Comparison of ENCODE assay signal across 30 cellular contexts in the genomic region with DNA sequence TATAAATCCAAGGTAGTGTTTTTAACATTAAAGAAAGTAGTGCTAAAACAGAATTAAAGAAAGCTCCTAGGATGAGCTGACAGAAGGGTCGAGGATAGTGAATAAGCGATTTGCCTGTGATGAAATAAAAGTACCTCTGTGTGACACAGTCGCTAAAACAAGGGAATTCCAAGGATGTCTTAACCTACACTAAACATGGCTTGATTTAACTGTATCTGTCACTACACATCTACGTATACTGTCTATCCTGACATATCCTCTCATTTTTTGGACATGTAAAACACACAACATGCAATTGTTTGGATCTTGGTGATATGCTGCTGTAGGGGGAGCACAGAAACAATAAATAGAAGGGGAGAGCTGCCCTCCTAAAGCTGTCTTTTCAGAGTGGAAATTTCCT.
"Had no signal": no experiment of that assay in that cellular context is flagged by ENCODE, and none has a peak within 500 bp of the region (broad histone marks: within the 10 kb centered on the region; RNA-seq: fewer than 3 reads in every experiment).

No MANE protein-coding gene starts in this region.

- H3K27ac ChIP-seq: adrenal gland, body of pancreas, esophagus muscularis mucosa, foreskin keratinocyte, gastrocnemius medialis, heart left ventricle had no signal

- H3K9me3 Mint-ChIP-seq: activated CD4-positive, alpha-beta memory T cell treated with anti-CD3 and anti-CD28 coated beads, Interleukin-2, amount 10 ng/mL, durations not matched to agents 7 days and 5 days; activated CD4-positive, alpha-beta T cell treated with anti-CD3 and anti-CD28 coated beads, Interleukin-2, amount 10 ng/mL, durations not matched to agents 7 days and 5 days; activated naive CD8-positive, alpha-beta T cell treated with anti-CD3 and anti-CD28 coated beads for 36 hours; activated naive CD8-positive, alpha-beta T cell treated with anti-CD3 and anti-CD28 coated beads, Interleukin-2, amount 50 U/mL, for 24 hours had no signal

- H3K36me3 ChIP-seq: adrenal gland, esophagus muscularis mucosa, gastrocnemius medialis, heart left ventricle had no signal

- H3K9me3 ChIP-seq: adrenal gland, body of pancreas, esophagus muscularis mucosa, gastrocnemius medialis, heart left ventricle had no signal

- H3K27me3 Mint-ChIP-seq: activated CD4-positive, alpha-beta memory T cell treated with anti-CD3 and anti-CD28 coated beads, Interleukin-2, amount 10 ng/mL, durations not matched to agents 7 days and 5 days; activated CD4-positive, alpha-beta T cell treated with anti-CD3 and anti-CD28 coated beads, Interleukin-2, amount 10 ng/mL, durations not matched to agents 7 days and 5 days; activated naive CD4-positive, alpha-beta T cell treated with anti-CD3 and anti-CD28 coated beads, Interleukin-2, amount 50 U/mL, for 24 hours; activated naive CD8-positive, alpha-beta T cell treated with anti-CD3 and anti-CD28 coated beads for 36 hours; activated naive CD8-positive, alpha-beta T cell treated with anti-CD3 and anti-CD28 coated beads, Interleukin-2, amount 50 U/mL, for 24 hours; activated T-cell treated with anti-CD3 and anti-CD28 coated beads, Interleukin-2, amount 50 U/mL, for 24 hours; effector memory CD8-positive, alpha-beta T cell had no signal

- H3K27ac Mint-ChIP-seq: activated CD4-positive, alpha-beta memory T cell treated with anti-CD3 and anti-CD28 coated beads, Interleukin-2, amount 10 ng/mL, durations not matched to agents 7 days and 5 days; activated CD4-positive, alpha-beta T cell treated with anti-CD3 and anti-CD28 coated beads, Interleukin-2, amount 10 ng/mL, durations not matched to agents 7 days and 5 days; activated naive CD4-positive, alpha-beta T cell treated with anti-CD3 and anti-CD28 coated beads, Interleukin-2, amount 50 U/mL, for 24 hours; activated naive CD8-positive, alpha-beta T cell treated with anti-CD3 and anti-CD28 coated beads for 36 hours; activated naive CD8-positive, alpha-beta T cell treated with anti-CD3 and anti-CD28 coated beads, Interleukin-2, amount 50 U/mL, for 24 hours; activated T-cell treated with anti-CD3 and anti-CD28 coated beads, Interleukin-2, amount 50 U/mL, for 24 hours; activated T-cell treated with anti-CD3 and anti-CD28 coated beads, Interleukin-2, amount 50 U/mL, for 72 hours; effector memory CD8-positive, alpha-beta T cell had no signal

- H3K4me1 Mint-ChIP-seq: activated CD4-positive, alpha-beta memory T cell treated with anti-CD3 and anti-CD28 coated beads, Interleukin-2, amount 10 ng/mL, durations not matched to agents 7 days and 5 days; activated CD4-positive, alpha-beta T cell treated with anti-CD3 and anti-CD28 coated beads, Interleukin-2, amount 10 ng/mL, durations not matched to agents 7 days and 5 days; activated naive CD4-positive, alpha-beta T cell treated with anti-CD3 and anti-CD28 coated beads, Interleukin-2, amount 50 U/mL, for 24 hours; activated naive CD8-positive, alpha-beta T cell treated with anti-CD3 and anti-CD28 coated beads for 36 hours; activated naive CD8-positive, alpha-beta T cell treated with anti-CD3 and anti-CD28 coated beads, Interleukin-2, amount 50 U/mL, for 24 hours had no signal

- H3K36me3 Mint-ChIP-seq: activated naive CD4-positive, alpha-beta T cell treated with anti-CD3 and anti-CD28 coated beads, Interleukin-2, amount 50 U/mL, for 24 hours; activated naive CD8-positive, alpha-beta T cell treated with anti-CD3 and anti-CD28 coated beads for 36 hours had no signal

- H3K27me3 ChIP-seq: adrenal gland, body of pancreas, esophagus muscularis mucosa, foreskin keratinocyte, gastrocnemius medialis, heart left ventricle had no signal

- DNase-seq: activated CD4-positive, alpha-beta memory T cell treated with anti-CD3 and anti-CD28 coated beads, Interleukin-2, amount 10 ng/mL, durations not matched to agents 7 days and 5 days; activated CD4-positive, alpha-beta T cell treated with anti-CD3 and anti-CD28 coated beads for 1 hour; activated CD4-positive, alpha-beta T cell treated with anti-CD3 and anti-CD28 coated beads for 4 hours; activated CD4-positive, alpha-beta T cell treated with anti-CD3 and anti-CD28 coated beads, Interleukin-2, amount 10 ng/mL, durations not matched to agents 7 days and 5 days; activated CD4-positive, alpha-beta T cell treated with anti-CD3 and anti-CD28 coated beads, Interleukin-2, amount 50 U/mL, for 4 hours; activated CD8-positive, alpha-beta memory T cell treated with anti-CD3 and anti-CD28 coated beads, Interleukin-2, amount 50 U/mL, for 48 hours; activated gamma-delta T cell; activated naive CD4-positive, alpha-beta T cell; activated naive CD8-positive, alpha-beta T cell treated with anti-CD3 and anti-CD28 coated beads for 36 hours; activated naive CD8-positive, alpha-beta T cell treated with anti-CD3 and anti-CD28 coated beads, Interleukin-2, amount 50 U/mL, for 24 hours; activated T-cell treated with anti-CD3 and anti-CD28 coated beads for 4 hours; activated T-cell treated with anti-CD3 and anti-CD28 coated beads, Interleukin-2, amount 50 U/mL, for 24 hours; activated T-cell treated with anti-CD3 and anti-CD28 coated beads, Interleukin-2, amount 50 U/mL, for 72 hours; adrenal gland; amygdala; aorta; body of pancreas; caudate nucleus; cortex of kidney; dermis blood vessel endothelial cell; effector CD4-positive, alpha-beta T cell; effector memory CD8-positive, alpha-beta T cell; erythroblast; foreskin keratinocyte; gastrocnemius medialis; glutamatergic neuron; heart left ventricle; T-helper 2 cell had no signal

- H3K4me3 ChIP-seq: adrenal gland, body of pancreas, esophagus muscularis mucosa, gastrocnemius medialis, heart left ventricle had no signal

- ATAC-seq: activated naive CD8-positive, alpha-beta T cell treated with anti-CD3 and anti-CD28 coated beads, Interleukin-2, amount 50 U/mL, for 24 hours; activated T-cell treated with anti-CD3 and anti-CD28 coated beads, Interleukin-2, amount 50 U/mL, for 72 hours; body of pancreas; effector memory CD8-positive, alpha-beta T cell; foreskin keratinocyte; gastrocnemius medialis; heart left ventricle had no signal

- H3K4me1 ChIP-seq: adrenal gland, body of pancreas, esophagus muscularis mucosa, foreskin keratinocyte, gastrocnemius medialis, heart left ventricle had no signal

- H3K4me3 Mint-ChIP-seq: activated CD4-positive, alpha-beta memory T cell treated with anti-CD3 and anti-CD28 coated beads, Interleukin-2, amount 10 ng/mL, durations not matched to agents 7 days and 5 days; activated CD4-positive, alpha-beta T cell treated with anti-CD3 and anti-CD28 coated beads, Interleukin-2, amount 10 ng/mL, durations not matched to agents 7 days and 5 days; activated naive CD4-positive, alpha-beta T cell treated with anti-CD3 and anti-CD28 coated beads, Interleukin-2, amount 50 U/mL, for 24 hours; activated naive CD8-positive, alpha-beta T cell treated with anti-CD3 and anti-CD28 coated beads for 36 hours; activated naive CD8-positive, alpha-beta T cell treated with anti-CD3 and anti-CD28 coated beads, Interleukin-2, amount 50 U/mL, for 24 hours; activated T-cell treated with anti-CD3 and anti-CD28 coated beads, Interleukin-2, amount 50 U/mL, for 24 hours; activated T-cell treated with anti-CD3 and anti-CD28 coated beads, Interleukin-2, amount 50 U/mL, for 72 hours; effector memory CD8-positive, alpha-beta T cell had no signal
